ENCODE assay signal across 9 cellular contexts in the genomic region with DNA sequence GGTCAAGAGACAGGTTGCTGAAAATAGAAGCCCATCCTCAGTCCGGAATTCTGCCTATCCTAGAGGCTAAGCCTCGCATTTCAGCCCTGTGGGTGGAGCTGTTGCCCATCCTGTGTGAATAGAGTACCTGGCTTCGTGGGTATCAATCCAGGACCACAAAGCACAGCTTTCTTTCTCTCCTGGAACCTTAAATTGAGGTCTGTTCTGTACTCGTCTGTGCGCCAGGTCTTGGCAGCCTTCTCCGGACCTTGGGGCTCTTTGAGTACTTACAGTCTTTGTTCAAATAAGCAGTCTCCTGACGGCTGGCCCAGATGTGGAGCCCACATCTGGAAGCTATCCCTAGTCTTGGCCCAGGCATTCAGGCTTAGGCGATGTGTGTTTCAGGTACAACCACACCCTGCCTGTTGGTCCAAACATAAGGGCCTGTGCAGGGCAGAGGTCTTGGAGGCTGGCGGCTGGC.
DNase-seq lines count a peak whose midpoint lies in the region; ATAC-seq and TF ChIP-seq lines count a peak whose summit lies in the region.
"Had no signal": no experiment of that assay in that cellular context is flagged by ENCODE, and none has a peak within 500 bp of the region (broad histone marks: within the 10 kb centered on the region; RNA-seq: fewer than 3 reads in every experiment).

No MANE protein-coding gene starts in this region.

- H3K36me3 Mint-ChIP-seq in neural crest cell (ENCODE audit: low read depth) (no peaks in the 10 kb centered on the region), CD14-positive monocyte (no peaks in the 10 kb centered on the region)

- no peak overlapping the region for H3K27ac Mint-ChIP-seq in neural crest cell (ENCODE audit: unreplicated experiment)
- H3K27ac Mint-ChIP-seq in CD14-positive monocyte, result no peak overlapping the region
- H3K27ac Mint-ChIP-seq: activated B cell treated with CpG ODN at 0.5 μM for 24 hours had no signal

- no peaks in the 10 kb centered on the region for H3K9me3 ChIP-seq in tibial artery

- peaks cover 0 to 3% (median 0%) of the 10 kb centered on the region in 4 donors for H3K4me1 ChIP-seq in tibial artery

- no peak for DNase-seq in GM10248 (ENCODE audit: extremely low spot score)
- peak; percentile 79 for DNase-seq in NCI-H2107 treated with DMSO at 0.1 percent for 48 hours (lab: John Stamatoyannopoulos, UW; ENCODE audit: unreplicated experiment)
- peak; percentile 13 for DNase-seq in choroid plexus epithelial cell (ENCODE audit: low read depth)
- no peak for DNase-seq in neural crest cell (ENCODE audit: low read depth, low spot score)
- no peak for DNase-seq in Kasumi-1 (lab: John Stamatoyannopoulos, UW)
- DNase-seq in CD14-positive monocyte (ENCODE audit: low spot score), result no peak
- DNase-seq in tibial artery, result no peak
- DNase-seq: activated B cell treated with CpG ODN at 0.5 μM for 24 hours had no signal

- no peak overlapping the region for H3K4me3 Mint-ChIP-seq in neural crest cell
- no peak overlapping the region for H3K4me3 Mint-ChIP-seq in CD14-positive monocyte
- H3K4me3 Mint-ChIP-seq: activated B cell treated with CpG ODN at 0.5 μM for 24 hours had no signal

- POLR2A ChIA-PET in GM10248 (lab: Yijun Ruan, JAX), result no interaction called here

- intact Hi-C loops in CD14-positive monocyte (cut with micrococcal nuclease), result no loop called here
- intact Hi-C loops in tibial artery (cut with DNase I; ENCODE audit: low total_unique reads), result loop anchor here (10.0 kb wide), 1 partner anchor 320 kb away; no protein-coding TSS in a partner anchor

- H3K27me3 ChIP-seq in tibial artery, result peaks cover 0 to 7% of the 10 kb centered on the region in 2 donors

- no peak overlapping the region for H3K27ac ChIP-seq in tibial artery

- H3K36me3 ChIP-seq in tibial artery, result no peaks in the 10 kb centered on the region

- CTCF ChIA-PET in GM10248 (lab: Yijun Ruan, JAX), result interaction anchor here (1.1 to 5.2 kb wide), 4 partner anchors 8 to 298 kb away, joined by 3 to 30 read pairs (median 8); no protein-coding TSS in a partner anchor

- H3K4me1 Mint-ChIP-seq in neural crest cell (no peaks in the 10 kb centered on the region), CD14-positive monocyte (no peaks in the 10 kb centered on the region)

- TF ChIP-seq CTCF in GM10248 (IDR thresholded peaks at IDR 0.05; ENCODE audit: control extremely low read depth, extremely low read depth, low read depth, missing control alignments) (peak; percentile 36), choroid plexus epithelial cell (conservative IDR thresholded peaks at IDR 0.05; ENCODE audit: low read depth, low read length) (peak; percentile 51), neural crest cell (conservative IDR thresholded peaks at IDR 0.05) (peak; percentile 42), CD14-positive monocyte (IDR thresholded peaks at IDR 0.05) (no peak), tibial artery (IDR thresholded peaks at IDR 0.05) (peak in 1 of 2 experiments; percentile 5)

- H3K9me3 Mint-ChIP-seq in neural crest cell (peaks cover 3% of the 10 kb centered on the region), CD14-positive monocyte (peaks cover 0 to 6% (median 0%) of the 10 kb centered on the region in 7 donors)
- H3K9me3 Mint-ChIP-seq: activated B cell treated with CpG ODN at 0.5 μM for 24 hours had no signal

- H3K4me3 ChIP-seq in choroid plexus epithelial cell (ENCODE audit: low read depth, low read length) (no peak overlapping the region), tibial artery (no peak overlapping the region)

- peaks cover 8% of the 10 kb centered on the region for H3K27me3 Mint-ChIP-seq in neural crest cell (ENCODE audit: low read depth)
- peaks cover 0 to 3% (median 0%) of the 10 kb centered on the region in 3 donors for H3K27me3 Mint-ChIP-seq in CD14-positive monocyte (ENCODE audit: low read depth in 3 of 3)
- H3K27me3 Mint-ChIP-seq: activated B cell treated with CpG ODN at 0.5 μM for 24 hours had no signal

- ATAC-seq in HG03025 (IDR thresholded peaks at IDR 0.05; ENCODE audit: low FRiP score, unreplicated experiment), result no peak

Comparison
In these comparisons a context has a peak if more than half of its experiments do, and no peak if none do; other contexts are left out.
1. DNase-seq: peak in NCI-H2107 treated with DMSO at 0.1 percent for 48 hours (single experiment) and choroid plexus epithelial cell (single experiment); none in GM10248 (single experiment), neural crest cell (single experiment), Kasumi-1 (0 of 2), CD14-positive monocyte (single experiment) and tibial artery (0 of 2).